ENCODE assay signal across 15 cellular contexts in genomic region chr10:102581401-102581800, GRCh38.
"Had no signal": no experiment of that assay in that cellular context is flagged by ENCODE, and none has a peak within 500 bp of the region (broad histone marks: within the 10 kb centered on the region; RNA-seq: fewer than 3 reads in every experiment).

No MANE protein-coding gene starts in this region.

- H3K27ac ChIP-seq: epithelial cell of prostate, neutrophil had no signal

- H3K27me3 Mint-ChIP-seq: stimulated activated naive B cell treated with anti-CD40 and anti-IgM and Interleukin-4, amounts not matched to agents 10 μg/mL and 1 μg/mL and 100 μg/mL, for 72 hours; type B pancreatic cell had no signal

- ATAC-seq: activated CD4-positive, CD25-positive, alpha-beta regulatory T cell treated with anti-CD3 and anti-CD28 coated beads, Interleukin-2, amount 50 U/mL, for 24 hours; stimulated activated naive B cell treated with anti-CD40 and anti-IgM and Interleukin-4, amounts not matched to agents 10 μg/mL and 1 μg/mL and 100 μg/mL, for 72 hours had no signal

- H3K36me3 Mint-ChIP-seq: immature natural killer cell, type B pancreatic cell had no signal

- H3K4me3 Mint-ChIP-seq: activated naive CD4-positive, alpha-beta T cell treated with anti-CD3 and anti-CD28 coated beads for 36 hours; immature natural killer cell; stimulated activated naive B cell treated with anti-CD40 and anti-IgM and Interleukin-4, amounts not matched to agents 10 μg/mL and 1 μg/mL and 100 μg/mL, for 72 hours; T-helper 2 cell treated with Interferon-gamma antibody and Interleukin-4, amounts not matched to agents 5 μg/mL and 100 μg/mL, for 36 hours; type B pancreatic cell had no signal

- H3K36me3 ChIP-seq: neutrophil had no signal

- H3K27ac Mint-ChIP-seq: activated naive CD4-positive, alpha-beta T cell treated with anti-CD3 and anti-CD28 coated beads for 36 hours; activated T-helper 2 cell treated with anti-CD3 and anti-CD28 coated beads, Interferon-gamma antibody, Interleukin-2, Interleukin-4, amounts not matched to agents 10 μg/mL and 5 μg/mL and 100 μg/mL, durations not matched to agents 14 hours and 24 hours and 36 hours; immature natural killer cell; T-helper 2 cell treated with Interferon-gamma antibody and Interleukin-4, amounts not matched to agents 5 μg/mL and 100 μg/mL, for 36 hours; type B pancreatic cell had no signal

- DNase-seq: activated naive CD4-positive, alpha-beta T cell treated with anti-CD3 and anti-CD28 coated beads for 36 hours; activated T-cell treated with anti-CD3 and anti-CD28 coated beads for 4 hours; central memory CD4-positive, alpha-beta T cell; cortex of kidney; effector memory CD4-positive, alpha-beta T cell; head of caudate nucleus; immature natural killer cell; stimulated activated naive B cell treated with anti-CD40 and anti-IgM and Interleukin-4, amounts not matched to agents 10 μg/mL and 1 μg/mL and 100 μg/mL, for 72 hours; substantia nigra had no signal

- H3K27me3 ChIP-seq: neutrophil had no signal

- H3K9me3 Mint-ChIP-seq: activated naive CD4-positive, alpha-beta T cell treated with anti-CD3 and anti-CD28 coated beads for 36 hours; activated T-helper 2 cell treated with anti-CD3 and anti-CD28 coated beads, Interferon-gamma antibody, Interleukin-2, Interleukin-4, amounts not matched to agents 10 μg/mL and 5 μg/mL and 100 μg/mL, durations not matched to agents 14 hours and 24 hours and 36 hours; immature natural killer cell; stimulated activated naive B cell treated with anti-CD40 and anti-IgM and Interleukin-4, amounts not matched to agents 10 μg/mL and 1 μg/mL and 100 μg/mL, for 72 hours; T-helper 2 cell treated with Interferon-gamma antibody and Interleukin-4, amounts not matched to agents 5 μg/mL and 100 μg/mL, for 36 hours; type B pancreatic cell had no signal

- H3K9me3 ChIP-seq: neutrophil had no signal
